8 cellular contexts compared by ENCODE assay signal in the genomic region with DNA sequence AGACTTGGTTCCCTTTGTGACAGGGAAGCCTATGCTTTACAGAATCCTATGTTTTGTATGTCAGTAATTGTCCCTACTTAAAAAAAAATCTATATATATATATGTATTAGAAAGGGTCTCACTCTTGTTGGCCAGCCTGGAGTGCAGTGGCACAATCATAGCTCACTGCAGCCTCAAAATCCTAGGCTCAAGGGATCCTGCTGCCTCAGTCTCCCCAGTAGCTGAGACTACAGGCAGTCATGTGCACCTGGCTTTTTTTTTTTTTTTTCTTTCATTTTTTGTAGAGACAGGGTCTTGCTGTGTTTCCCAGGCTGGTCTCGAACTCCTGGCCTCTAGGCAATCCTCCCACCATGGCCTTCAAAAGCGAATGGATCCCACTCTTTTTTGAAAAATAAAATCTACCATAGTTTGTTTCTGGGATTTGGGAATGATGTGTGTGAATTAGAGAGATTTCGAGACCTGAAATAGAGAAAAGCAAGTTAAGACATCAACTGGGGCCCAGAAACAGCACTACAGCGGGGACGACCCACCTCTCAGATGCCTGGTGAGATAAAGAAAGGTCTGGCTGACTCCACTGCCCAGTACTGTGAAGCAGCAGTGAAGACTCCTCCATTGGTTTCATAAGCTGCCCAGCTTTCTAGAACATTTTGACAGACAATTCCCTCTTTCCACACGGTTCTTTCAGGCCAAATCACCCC. TPM values are rescaled to one million over a fixed set of nuclear protein-coding genes. Genes with fewer than 3 reads are reported as not detected.
A peak's percentile ranks its signal among the peaks of the same experiment; 100 is the strongest.
DNase-seq lines count a peak whose midpoint lies in the region; ATAC-seq, FAIRE-seq and TF ChIP-seq lines count a peak whose summit lies in the region.

No MANE protein-coding gene starts in this region.

- H3K36me3 ChIP-seq in adipocyte (ENCODE audit: control insufficient read depth, insufficient read depth, low read length, severe bottlenecking): peaks cover 16% of the 10 kb centered on the region
- H3K36me3 ChIP-seq in HepG2 (replicated peaks in 1 of 2; ENCODE audit: control insufficient read depth in 1 of 2, insufficient read depth in 2 of 2, low read length in 2 of 2): no peaks in the 10 kb centered on the region; a peak in 1 of 5 replicates
- H3K36me3 ChIP-seq in thymus (ENCODE audit: control insufficient read depth, insufficient read depth): peaks cover 4% of the 10 kb centered on the region

- H3K4me1 ChIP-seq in adipocyte (ENCODE audit: control insufficient read depth, insufficient read depth, low read length) (peaks cover 43% of the 10 kb centered on the region), HepG2 (ENCODE audit: insufficient read depth, low read length) (peaks cover 51% of the 10 kb centered on the region), thymus (ENCODE audit: control insufficient read depth, insufficient read depth, low read length) (peaks cover 45% of the 10 kb centered on the region)

- H3K27me3 Mint-ChIP-seq in activated CD4-positive, alpha-beta T cell treated with anti-CD3 and anti-CD28 coated beads, Interleukin-2, amount 10 ng/mL, durations not matched to agents 7 days and 5 days: peaks cover 5% of the 10 kb centered on the region

- H3K4me1 Mint-ChIP-seq in activated CD4-positive, alpha-beta T cell treated with anti-CD3 and anti-CD28 coated beads, Interleukin-2, amount 10 ng/mL, durations not matched to agents 7 days and 5 days: peaks cover 49% of the 10 kb centered on the region

- H3K27ac ChIP-seq in HepG2 (ENCODE audit: extremely low read length, insufficient read depth, low read length) (peak overlapping the region; percentile 100), thymus (ENCODE audit: low read depth) (peak overlapping the region; percentile 98)

- CTCF ChIA-PET in activated CD4-positive, alpha-beta T cell treated with anti-CD3 and anti-CD28 coated beads, Interleukin-2, amount 10 ng/mL, durations not matched to agents 7 days and 5 days (lab: Charles Lee): interaction anchor here (0.6 to 8.1 kb wide), 10 partner anchors 27 to 464 kb away, joined by 3 to 67 read pairs (median 5); a partner anchor contains a TSS
- CTCF ChIA-PET in HepG2 (lab: Yijun Ruan, JAX; ENCODE audit: low intra/inter-chr PET ratio, low total read pairs): no interaction called here

- no peak for TF ChIP-seq CTCF in HepG2 (CRISPR knock-in tag; IDR thresholded peaks at IDR 0.05)

- H3K9ac ChIP-seq in adipocyte (ENCODE audit: low read length) (peak overlapping the region; percentile 99), HepG2 (ENCODE audit: insufficient read depth, low read depth, low read length) (peak overlapping the region; percentile 100)

- TF ChIP-seq POLR2A in HepG2 (IDR thresholded peaks at IDR 0.05; ENCODE audit: insufficient read depth in 1 of 2, low read depth in 2 of 2, low read length in 2 of 2): no peak

- 9% methylated on average over 6 of the region's 6 CpGs for WGBS in HepG2 (ENCODE audit: low lambda C conversion rate)
- 63% methylated on average over 6 of the region's 6 CpGs for WGBS in thymus

- no peak for DNase-seq in activated CD4-positive, alpha-beta T cell treated with anti-CD3 and anti-CD28 coated beads, Interleukin-2, amount 10 ng/mL, durations not matched to agents 7 days and 5 days
- no peak for DNase-seq in activated CD4-positive, alpha-beta T cell treated with anti-CD3 and anti-CD28 coated beads, Interleukin-2, amount 50 U/mL, for 48 hours
- DNase-seq in adipocyte (ENCODE audit: low read depth) (no peak), HepG2 (ENCODE audit: low spot score) (no peak), kidney glomerular epithelial cell (lab: John Stamatoyannopoulos, UW) (no peak)
- no peak for DNase-seq in activated CD4-positive, CD25-positive, alpha-beta regulatory T cell (lab: John Stamatoyannopoulos, UW)

- BruUV-seq in HepG2 (replicated peaks; lab: Mats Ljungman, UMichigan): TSS peak; percentile 67

- peak overlapping the region; percentile 99 for H3K4me2 ChIP-seq in HepG2 (ENCODE audit: low read depth, low read length)

- peaks cover 31% of the 10 kb centered on the region for H3K36me3 Mint-ChIP-seq in activated CD4-positive, alpha-beta T cell treated with anti-CD3 and anti-CD28 coated beads, Interleukin-2, amount 10 ng/mL, durations not matched to agents 7 days and 5 days (ENCODE audit: low read depth)

- TF ChIP-seq EP300 in HepG2 (IDR thresholded peaks at IDR 0.05; ENCODE audit: low read depth in 2 of 2, low read length in 2 of 2) (no peak), HepG2 (CRISPR knock-in tag; IDR thresholded peaks at IDR 0.05; ENCODE audit: borderline replicate concordance) (no peak)

- H2AFZ ChIP-seq in HepG2 (ENCODE audit: low read length): no peak overlapping the region

- FAIRE-seq in HepG2 (lab: Jason Lieb, UNC): no peak

- ATAC-seq in HepG2 (no peak), GM18517 (IDR thresholded peaks at IDR 0.05; ENCODE audit: unreplicated experiment) (no peak)

- peak overlapping the region; percentile 78 for H3K4me3 ChIP-seq in adipocyte (ENCODE audit: low read length)
- peak overlapping the region; percentile 66 to 87 (median 70) for H3K4me3 ChIP-seq in HepG2 (replicated peaks in 1 of 3; ENCODE audit: insufficient read depth in 1 of 3, low read depth in 2 of 3, low read length in 3 of 3)
- peak overlapping the region; percentile 83 for H3K4me3 ChIP-seq in thymus (ENCODE audit: low read length)

- no peak for TF ChIP-seq RAD21 in HepG2 (CRISPR knock-in tag; IDR thresholded peaks at IDR 0.05)

- intact Hi-C loops in HepG2 (cut with micrococcal nuclease; ENCODE audit: unreplicated experiment): no loop called here

- H3K4me3 Mint-ChIP-seq in activated CD4-positive, alpha-beta T cell treated with anti-CD3 and anti-CD28 coated beads, Interleukin-2, amount 10 ng/mL, durations not matched to agents 7 days and 5 days: peak overlapping the region; percentile 91

- H3K9me3 ChIP-seq in adipocyte (ENCODE audit: control insufficient read depth, low read length) (no peaks in the 10 kb centered on the region), HepG2 (ENCODE audit: low read length) (no peaks in the 10 kb centered on the region), thymus (ENCODE audit: control insufficient read depth) (peaks cover 2% of the 10 kb centered on the region)

- H4K20me1 ChIP-seq in HepG2 (ENCODE audit: insufficient read depth, low read length): peaks cover 30% of the 10 kb centered on the region

- no peaks in the 10 kb centered on the region for H3K9me3 Mint-ChIP-seq in activated CD4-positive, alpha-beta T cell treated with anti-CD3 and anti-CD28 coated beads, Interleukin-2, amount 10 ng/mL, durations not matched to agents 7 days and 5 days

- H3K27ac Mint-ChIP-seq in activated CD4-positive, alpha-beta T cell treated with anti-CD3 and anti-CD28 coated beads, Interleukin-2, amount 10 ng/mL, durations not matched to agents 7 days and 5 days: peak overlapping the region; percentile 97

- peaks cover 69% of the 10 kb centered on the region for H3K79me2 ChIP-seq in HepG2 (ENCODE audit: insufficient read depth, low read length)

- in situ Hi-C loops in HepG2 (cut with HindIII; ENCODE audit: extremely low pct_ligation_motif_present, low pct_unique_long_range_greater_than_20kb): loop anchor here (5.0 kb wide), 1 partner anchor 77 kb away; a partner anchor contains a TSS

- POLR2A ChIA-PET in activated CD4-positive, alpha-beta T cell treated with anti-CD3 and anti-CD28 coated beads, Interleukin-2, amount 10 ng/mL, durations not matched to agents 7 days and 5 days (lab: Charles Lee): interaction anchor here (0.6 to 14.2 kb wide), 9 partner anchors 10 to 926 kb away, joined by 3 to 781 read pairs (median 5); a partner anchor contains a TSS
- POLR2A ChIA-PET in HepG2 (lab: Yijun Ruan, JAX): interaction anchor here (0.7 to 17.8 kb wide), 34 partner anchors 6 to 299 kb away, joined by 3 to 952 read pairs (median 10); a partner anchor contains a TSS

- H3K27me3 ChIP-seq in adipocyte (replicated peaks; ENCODE audit: control insufficient read depth, insufficient read depth, low read length) (no peaks in the 10 kb centered on the region), HepG2 (ENCODE audit: control insufficient read depth in 1 of 2, insufficient read depth in 2 of 2, low read length in 2 of 2) (no peaks in the 10 kb centered on the region; a peak in 1 of 5 replicates), thymus (ENCODE audit: control insufficient read depth, insufficient read depth) (no peaks in the 10 kb centered on the region)

RNA-seq across cellular contexts. Expression of a gene that starts 1.9 kb away (rescaled TPM):
- 100 to 1,000 TPM; 463 to 610 TPM for total RNA-seq in activated CD4-positive, alpha-beta T cell treated with anti-CD3 and anti-CD28 coated beads, Interleukin-2, amount 10 ng/mL, durations not matched to agents 7 days and 5 days
- total RNA-seq in HepG2 (2016; rRNA removed; fragmentation: Illumina TruSeq; extraction: Trizol): 10.5 and 20.5 TPM in 2 replicates
- 2.2 and 2.6 TPM in 2 replicates for total RNA-seq in HepG2 (2016; cell fraction: cytosol; rRNA removed; fragmentation: Illumina TruSeq; extraction: Trizol; ENCODE audit: low read depth)
- total RNA-seq in HepG2 (2016; cell fraction: insoluble cytoplasmic fraction; rRNA removed; fragmentation: Illumina TruSeq; extraction: Trizol): 8.4 and 21.3 TPM in 2 replicates
- 7.8 and 8.3 TPM in 2 replicates for total RNA-seq in HepG2 (2016; cell fraction: membrane; rRNA removed; fragmentation: Illumina TruSeq; extraction: Trizol)
- 196 and 220 TPM in 2 replicates for total RNA-seq in HepG2 (2016; cell fraction: nucleus; rRNA removed; fragmentation: Illumina TruSeq; extraction: Trizol)
- polyA plus RNA-seq in HepG2 (2011; rRNA removed) (41.2 and 41.3 TPM in 2 replicates), thymus (3,325 TPM)
- 13.0 and 13.4 TPM in 2 replicates for polyA plus RNA-seq in HepG2 (2011; cell fraction: cytosol; rRNA removed)
- 222 and 327 TPM in 2 replicates for polyA plus RNA-seq in HepG2 (2011; cell fraction: nucleus; rRNA removed)
- polyA plus RNA-seq in HepG2 (2012): 288 and 371 TPM in 2 replicates
- 3.6 and 4.3 TPM in 2 replicates for polyA plus RNA-seq in HepG2 (2016; cell fraction: cytosol; fragmentation: Illumina TruSeq; extraction: Trizol; ENCODE audit: low read depth)
- 54.0 and 61.1 TPM in 2 replicates for polyA plus RNA-seq in HepG2 (2016; cell fraction: insoluble cytoplasmic fraction; fragmentation: Illumina TruSeq; extraction: Trizol; ENCODE audit: low read depth)
- polyA plus RNA-seq in HepG2 (2016; cell fraction: membrane; fragmentation: Illumina TruSeq; extraction: Trizol; ENCODE audit: low read depth): 47.1 and 54.4 TPM in 2 replicates
- polyA plus RNA-seq in HepG2 (2016; cell fraction: nucleus; fragmentation: Illumina TruSeq; extraction: Trizol; ENCODE audit: insufficient read depth, low read depth): 577 and 628 TPM in 2 replicates
- 64.6 and 225 TPM in 2 replicates for polyA minus RNA-seq in HepG2 (2011; rRNA and poly(A)+ RNA removed; ENCODE audit: low replicate concordance)
- 17.3 and 20.2 TPM in 2 replicates for polyA minus RNA-seq in HepG2 (2011; cell fraction: cytosol; rRNA and poly(A)+ RNA removed)
- 1,479 and 1,737 TPM in 2 replicates for polyA minus RNA-seq in HepG2 (2011; cell fraction: nucleus; rRNA and poly(A)+ RNA removed)

RNA-seq across cellular contexts. Expression of a gene that starts 34.2 kb away (rescaled TPM):
- 10 to 100 TPM; 49.5 to 52.1 TPM for total RNA-seq in activated CD4-positive, alpha-beta T cell treated with anti-CD3 and anti-CD28 coated beads, Interleukin-2, amount 10 ng/mL, durations not matched to agents 7 days and 5 days
- 18.0 and 20.6 TPM in 2 replicates for total RNA-seq in HepG2 (2016; rRNA removed; fragmentation: Illumina TruSeq; extraction: Trizol)
- 2.2 and 2.9 TPM in 2 replicates for total RNA-seq in HepG2 (2016; cell fraction: cytosol; rRNA removed; fragmentation: Illumina TruSeq; extraction: Trizol; ENCODE audit: low read depth)
- 17.5 and 22.6 TPM in 2 replicates for total RNA-seq in HepG2 (2016; cell fraction: insoluble cytoplasmic fraction; rRNA removed; fragmentation: Illumina TruSeq; extraction: Trizol)
- 5.3 and 6.3 TPM in 2 replicates for total RNA-seq in HepG2 (2016; cell fraction: membrane; rRNA removed; fragmentation: Illumina TruSeq; extraction: Trizol)
- total RNA-seq in HepG2 (2016; cell fraction: nucleus; rRNA removed; fragmentation: Illumina TruSeq; extraction: Trizol): 12.4 and 14.6 TPM in 2 replicates
- polyA plus RNA-seq in HepG2 (2011; rRNA removed) (5.8 and 9.4 TPM in 2 replicates), thymus (21.4 TPM)
- 5.9 and 6.7 TPM in 2 replicates for polyA plus RNA-seq in HepG2 (2011; cell fraction: cytosol; rRNA removed)
- 26.7 and 32.6 TPM in 2 replicates for polyA plus RNA-seq in HepG2 (2011; cell fraction: nucleus; rRNA removed)
- 3.5 and 5.2 TPM in 2 replicates for polyA plus RNA-seq in HepG2 (2012)
- polyA plus RNA-seq in HepG2 (2016; cell fraction: cytosol; fragmentation: Illumina TruSeq; extraction: Trizol; ENCODE audit: low read depth): 2.5 and 2.6 TPM in 2 replicates
- 13.5 and 17.1 TPM in 2 replicates for polyA plus RNA-seq in HepG2 (2016; cell fraction: insoluble cytoplasmic fraction; fragmentation: Illumina TruSeq; extraction: Trizol; ENCODE audit: low read depth)
- polyA plus RNA-seq in HepG2 (2016; cell fraction: membrane; fragmentation: Illumina TruSeq; extraction: Trizol; ENCODE audit: low read depth): 2.8 and 3.8 TPM in 2 replicates
- 21.4 and 24.7 TPM in 2 replicates for polyA plus RNA-seq in HepG2 (2016; cell fraction: nucleus; fragmentation: Illumina TruSeq; extraction: Trizol; ENCODE audit: insufficient read depth, low read depth)
- 22.3 and 24.3 TPM in 2 replicates for polyA minus RNA-seq in HepG2 (2011; rRNA and poly(A)+ RNA removed; ENCODE audit: low replicate concordance)
- polyA minus RNA-seq in HepG2 (2011; cell fraction: cytosol; rRNA and poly(A)+ RNA removed): 5.4 and 6.2 TPM in 2 replicates
- polyA minus RNA-seq in HepG2 (2011; cell fraction: nucleus; rRNA and poly(A)+ RNA removed): 6.2 and 11.8 TPM in 2 replicates

RNA-seq across cellular contexts. Expression of a gene that starts 38.2 kb away (rescaled TPM):
- 10 to 100 TPM; 40.9 TPM for total RNA-seq in activated CD4-positive, alpha-beta T cell treated with anti-CD3 and anti-CD28 coated beads, Interleukin-2, amount 10 ng/mL, durations not matched to agents 7 days and 5 days
- total RNA-seq in HepG2 (2016; rRNA removed; fragmentation: Illumina TruSeq; extraction: Trizol): 2.1 and 3.4 TPM in 2 replicates
- 0.79 and 1.0 TPM in 2 replicates for total RNA-seq in HepG2 (2016; cell fraction: cytosol; rRNA removed; fragmentation: Illumina TruSeq; extraction: Trizol; ENCODE audit: low read depth)
- total RNA-seq in HepG2 (2016; cell fraction: insoluble cytoplasmic fraction; rRNA removed; fragmentation: Illumina TruSeq; extraction: Trizol): 1.9 TPM in 2 replicates
- total RNA-seq in HepG2 (2016; cell fraction: membrane; rRNA removed; fragmentation: Illumina TruSeq; extraction: Trizol): 1.5 and 2.2 TPM in 2 replicates
- total RNA-seq in HepG2 (2016; cell fraction: nucleus; rRNA removed; fragmentation: Illumina TruSeq; extraction: Trizol): 1.3 and 3.5 TPM in 2 replicates
- polyA plus RNA-seq in HepG2 (2011; rRNA removed) (1.2 and 1.9 TPM in 2 replicates), thymus (35.3 TPM)
- polyA plus RNA-seq in HepG2 (2011; cell fraction: cytosol; rRNA removed): 0.95 and 0.99 TPM in 2 replicates
- 5.9 and 6.0 TPM in 2 replicates for polyA plus RNA-seq in HepG2 (2011; cell fraction: nucleus; rRNA removed)
- polyA plus RNA-seq in HepG2 (2012): 2.0 and 4.1 TPM in 2 replicates
- polyA plus RNA-seq in HepG2 (2016; cell fraction: cytosol; fragmentation: Illumina TruSeq; extraction: Trizol; ENCODE audit: low read depth): 0.45 and 0.70 TPM in 2 replicates
- 1.3 and 1.6 TPM in 2 replicates for polyA plus RNA-seq in HepG2 (2016; cell fraction: insoluble cytoplasmic fraction; fragmentation: Illumina TruSeq; extraction: Trizol; ENCODE audit: low read depth)
- polyA plus RNA-seq in HepG2 (2016; cell fraction: membrane; fragmentation: Illumina TruSeq; extraction: Trizol; ENCODE audit: low read depth): 1.4 and 1.5 TPM in 2 replicates
- 5.6 and 8.8 TPM in 2 replicates for polyA plus RNA-seq in HepG2 (2016; cell fraction: nucleus; fragmentation: Illumina TruSeq; extraction: Trizol; ENCODE audit: insufficient read depth, low read depth)
- 1.9 and 7.2 TPM in 2 replicates for polyA minus RNA-seq in HepG2 (2011; rRNA and poly(A)+ RNA removed; ENCODE audit: low replicate concordance)
- polyA minus RNA-seq in HepG2 (2011; cell fraction: cytosol; rRNA and poly(A)+ RNA removed): 1.4 and 2.5 TPM in 2 replicates
- 1.4 and 2.4 TPM in 2 replicates for polyA minus RNA-seq in HepG2 (2011; cell fraction: nucleus; rRNA and poly(A)+ RNA removed)
